Comparison of ENCODE assay signal across 10 cellular contexts in genomic region chr15:42456971-42457370, GRCh38. TPM values are rescaled to one million over a fixed set of nuclear protein-coding genes. Genes with fewer than 3 reads are reported as not detected.
A peak's percentile ranks its signal among the peaks of the same experiment; 100 is the strongest.
DNase-seq lines count a peak whose midpoint lies in the region; ATAC-seq, FAIRE-seq and TF ChIP-seq lines count a peak whose summit lies in the region.
"Had no signal": no experiment of that assay in that cellular context is flagged by ENCODE, and none has a peak within 500 bp of the region (broad histone marks: within the 10 kb centered on the region; RNA-seq: fewer than 3 reads in every experiment).

No MANE protein-coding gene starts in this region.

- POLR2A ChIA-PET in activated CD4-positive, alpha-beta memory T cell treated with anti-CD3 and anti-CD28 coated beads, Interleukin-2, amount 10 ng/mL, durations not matched to agents 7 days and 5 days (lab: Charles Lee): no interaction called here

- CTCF ChIA-PET in activated CD4-positive, alpha-beta memory T cell treated with anti-CD3 and anti-CD28 coated beads, Interleukin-2, amount 10 ng/mL, durations not matched to agents 7 days and 5 days (lab: Charles Lee): no interaction called here

- H3K36me3 ChIP-seq in BLaER1 (peaks cover 15% of the 10 kb centered on the region), prostate gland (no peaks in the 10 kb centered on the region), small intestine (ENCODE audit: control insufficient read depth in 2 of 2, insufficient read depth in 2 of 2, low read length in 2 of 2) (peaks cover 0 to 4% of the 10 kb centered on the region in 2 donors)

- no peak for TF ChIP-seq CTCF in prostate gland (IDR thresholded peaks at IDR 0.05)

- H3K36me3 Mint-ChIP-seq in activated T-helper 17 cell treated with anti-CD3 and anti-CD28 coated beads, Interleukin-2, amount 50 U/mL, for 72 hours (ENCODE audit: low read depth): peaks cover 29% of the 10 kb centered on the region
- H3K36me3 Mint-ChIP-seq in activated CD4-positive, alpha-beta memory T cell treated with anti-CD3 and anti-CD28 coated beads, Interleukin-2, amount 10 ng/mL, durations not matched to agents 7 days and 5 days (ENCODE audit: low read depth): peaks cover 3% of the 10 kb centered on the region

- H3K27me3 ChIP-seq in BLaER1 (no peaks in the 10 kb centered on the region), prostate gland (replicated peaks; ENCODE audit: insufficient read depth) (no peaks in the 10 kb centered on the region), small intestine (ENCODE audit: control insufficient read depth in 2 of 2, insufficient read depth in 2 of 2, low read length in 2 of 2) (no peaks in the 10 kb centered on the region)

- ATAC-seq in activated T-helper 17 cell treated with anti-CD3 and anti-CD28 coated beads, Interleukin-2, amount 50 U/mL, for 72 hours (replicated peaks): no peak
- no peak for ATAC-seq in HG02840 (IDR thresholded peaks at IDR 0.05; ENCODE audit: low FRiP score, unreplicated experiment)

- in situ Hi-C loops in G401 (cut with HindIII; ENCODE audit: low sequenced_read_pairs): no loop called here

- no peaks in the 10 kb centered on the region for H3K9me3 ChIP-seq in BLaER1
- no peaks in the 10 kb centered on the region for H3K9me3 ChIP-seq in prostate gland
- no peaks in the 10 kb centered on the region for H3K9me3 ChIP-seq in small intestine (ENCODE audit: control insufficient read depth, low read depth)

- H3K4me3 Mint-ChIP-seq in activated T-helper 17 cell treated with anti-CD3 and anti-CD28 coated beads, Interleukin-2, amount 50 U/mL, for 72 hours: no peak overlapping the region
- no peak overlapping the region for H3K4me3 Mint-ChIP-seq in activated CD4-positive, alpha-beta memory T cell treated with anti-CD3 and anti-CD28 coated beads, Interleukin-2, amount 10 ng/mL, durations not matched to agents 7 days and 5 days
- H3K4me3 Mint-ChIP-seq: activated T-cell treated with anti-CD3 and anti-CD28 coated beads, Interleukin-2, amount 50 U/mL, for 24 hours; CD8-positive, alpha-beta memory T cell had no signal

- no peak for TF ChIP-seq POLR2A in prostate gland (IDR thresholded peaks at IDR 0.05)

- no peak overlapping the region; the same call in 1 of the 2 replicates for H3K4me3 ChIP-seq in BLaER1
- no peak overlapping the region for H3K4me3 ChIP-seq in prostate gland
- no peak overlapping the region for H3K4me3 ChIP-seq in small intestine (ENCODE audit: low read depth in 1 of 2, low read length in 2 of 2)

- peaks cover 34% of the 10 kb centered on the region for H3K4me1 ChIP-seq in BLaER1
- peaks cover 4% of the 10 kb centered on the region for H3K4me1 ChIP-seq in prostate gland (replicated peaks)
- no peaks in the 10 kb centered on the region for H3K4me1 ChIP-seq in small intestine (ENCODE audit: control insufficient read depth in 2 of 2, insufficient read depth in 1 of 2, low read depth in 1 of 2, low read length in 1 of 2)

- intact Hi-C loops in prostate gland (cut with DNase I): no loop called here

- H3K4me2 ChIP-seq in BLaER1: peak overlapping the region; percentile 47

- H3K27ac ChIP-seq in BLaER1 (peak overlapping the region; percentile 56), prostate gland (peak overlapping the region; percentile 74 to 85), small intestine (ENCODE audit: low read depth in 1 of 2, low read length in 1 of 2) (peak overlapping the region in 1 of 2 donors; percentile 90)

- H3K9ac ChIP-seq in BLaER1: no peak overlapping the region

- FAIRE-seq in small intestine (lab: Jason Lieb, UNC): no peak

- WGBS in prostate gland: 32% methylated on average over 3 of the region's 3 CpGs
- WGBS in small intestine, 3 donors: 50 to 76% (median 75%) methylated on average over 3 of the region's 3 CpGs

- H3K9me3 Mint-ChIP-seq in activated T-helper 17 cell treated with anti-CD3 and anti-CD28 coated beads, Interleukin-2, amount 50 U/mL, for 72 hours: no peaks in the 10 kb centered on the region
- H3K9me3 Mint-ChIP-seq in activated CD4-positive, alpha-beta memory T cell treated with anti-CD3 and anti-CD28 coated beads, Interleukin-2, amount 10 ng/mL, durations not matched to agents 7 days and 5 days: no peaks in the 10 kb centered on the region
- H3K9me3 Mint-ChIP-seq: activated T-cell treated with anti-CD3 and anti-CD28 coated beads, Interleukin-2, amount 50 U/mL, for 24 hours; CD8-positive, alpha-beta memory T cell had no signal

- DNase-seq in globus pallidus (ENCODE audit: low spot score): peak; percentile 33
- DNase-seq in prostate gland (ENCODE audit: low spot score): no peak
- no peak for DNase-seq in small intestine
- DNase-seq in G401 (ENCODE audit: low spot score): no peak
- no peak for DNase-seq in activated CD4-positive, alpha-beta memory T cell treated with anti-CD3 and anti-CD28 coated beads, Interleukin-2, amount 10 ng/mL, durations not matched to agents 7 days and 5 days
- DNase-seq: activated T-cell treated with anti-CD3 and anti-CD28 coated beads, Interleukin-2, amount 50 U/mL, for 24 hours; CD8-positive, alpha-beta memory T cell had no signal

- peak overlapping the region; percentile 39 for H3K27ac Mint-ChIP-seq in activated T-helper 17 cell treated with anti-CD3 and anti-CD28 coated beads, Interleukin-2, amount 50 U/mL, for 72 hours
- H3K27ac Mint-ChIP-seq in activated CD4-positive, alpha-beta memory T cell treated with anti-CD3 and anti-CD28 coated beads, Interleukin-2, amount 10 ng/mL, durations not matched to agents 7 days and 5 days: no peak overlapping the region
- H3K27ac Mint-ChIP-seq: activated T-cell treated with anti-CD3 and anti-CD28 coated beads, Interleukin-2, amount 50 U/mL, for 24 hours had no signal

- no peaks in the 10 kb centered on the region for H3K27me3 Mint-ChIP-seq in activated T-helper 17 cell treated with anti-CD3 and anti-CD28 coated beads, Interleukin-2, amount 50 U/mL, for 72 hours
- no peaks in the 10 kb centered on the region for H3K27me3 Mint-ChIP-seq in activated CD4-positive, alpha-beta memory T cell treated with anti-CD3 and anti-CD28 coated beads, Interleukin-2, amount 10 ng/mL, durations not matched to agents 7 days and 5 days
- H3K27me3 Mint-ChIP-seq: activated T-cell treated with anti-CD3 and anti-CD28 coated beads, Interleukin-2, amount 50 U/mL, for 24 hours; CD8-positive, alpha-beta memory T cell had no signal

- no peaks in the 10 kb centered on the region for H4K20me1 ChIP-seq in BLaER1

- no peaks in the 10 kb centered on the region for H3K4me1 Mint-ChIP-seq in activated T-helper 17 cell treated with anti-CD3 and anti-CD28 coated beads, Interleukin-2, amount 50 U/mL, for 72 hours
- peaks cover 2% of the 10 kb centered on the region for H3K4me1 Mint-ChIP-seq in activated CD4-positive, alpha-beta memory T cell treated with anti-CD3 and anti-CD28 coated beads, Interleukin-2, amount 10 ng/mL, durations not matched to agents 7 days and 5 days

RNA-seq across cellular contexts. Expression of gene ZNF106, which starts 34.0 kb away (rescaled TPM):
- total RNA-seq in activated T-helper 17 cell treated with anti-CD3 and anti-CD28 coated beads, Interleukin-2, amount 50 U/mL, for 72 hours: 10 to 100 TPM; 55.1 to 58.1 TPM
- total RNA-seq in prostate gland: 10 to 100 TPM; 49.5 to 79.5 TPM
- 10 to 100 TPM in 2 of 3 donors, 1 to 10 TPM in 1; 8.3 to 13.7 (median 13.2) TPM for polyA plus RNA-seq in small intestine
- total RNA-seq in G401 (2014; rRNA removed; shearing (Covaris generic)): 100 and 134 TPM in 2 replicates
- total RNA-seq in activated CD4-positive, alpha-beta memory T cell treated with anti-CD3 and anti-CD28 coated beads, Interleukin-2, amount 10 ng/mL, durations not matched to agents 7 days and 5 days: 10 to 100 TPM; 43.6 to 47.8 TPM

RNA-seq across cellular contexts. Expression of gene SNAP23, which starts 38.5 kb away (rescaled TPM):
- total RNA-seq in activated T-helper 17 cell treated with anti-CD3 and anti-CD28 coated beads, Interleukin-2, amount 50 U/mL, for 72 hours: 10 to 100 TPM; 48.4 to 58.8 TPM
- 10 to 100 TPM; 86.1 to 93.9 TPM for total RNA-seq in prostate gland
- 100 to 1,000 TPM in 1 of 3 donors, 10 to 100 TPM in 2; 39.6 to 131 (median 95.7) TPM for polyA plus RNA-seq in small intestine
- 98.5 and 122 TPM in 2 replicates for total RNA-seq in G401 (2014; rRNA removed; shearing (Covaris generic))
- total RNA-seq in activated CD4-positive, alpha-beta memory T cell treated with anti-CD3 and anti-CD28 coated beads, Interleukin-2, amount 10 ng/mL, durations not matched to agents 7 days and 5 days: 10 to 100 TPM; 46.0 to 49.1 TPM
